Comparison of ENCODE assay signal across 16 cellular contexts in the genomic region with DNA sequence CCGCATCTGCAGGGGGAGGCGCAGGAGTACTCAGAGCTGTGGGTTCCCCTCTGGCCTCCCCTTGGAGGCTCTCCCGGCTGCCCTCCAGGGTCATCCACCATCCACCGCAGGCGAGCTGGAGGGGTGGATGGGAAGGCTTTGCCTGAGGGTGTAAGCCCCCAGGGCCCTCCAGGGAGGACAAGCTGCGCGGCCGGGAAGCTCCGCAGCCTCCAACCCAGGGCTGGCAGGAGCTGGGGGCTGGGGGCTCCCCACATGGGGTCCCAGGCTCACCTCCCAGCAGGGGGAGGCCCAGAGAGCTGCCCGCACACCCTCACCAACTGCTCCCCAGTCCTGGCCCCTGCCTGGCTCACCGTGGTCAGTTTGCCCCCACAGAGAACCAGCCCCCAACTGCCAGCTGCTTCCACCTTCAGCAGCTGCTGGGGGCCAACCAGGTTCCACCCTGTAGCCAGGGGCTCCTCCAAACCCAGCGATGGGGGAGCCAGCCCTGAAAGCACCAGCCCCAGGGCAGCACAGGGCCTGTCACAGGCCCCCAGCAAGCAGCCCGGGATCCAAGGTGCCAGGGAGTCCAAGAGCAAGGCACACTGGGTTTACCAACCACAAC. TPM values are rescaled to one million over a fixed set of nuclear protein-coding genes. Genes with fewer than 3 reads are reported as not detected.
DNase-seq lines count a peak whose midpoint lies in the region; ATAC-seq lines count a peak whose summit lies in the region.
"Had no signal": no experiment of that assay in that cellular context is flagged by ENCODE, and none has a peak within 500 bp of the region (broad histone marks: within the 10 kb centered on the region; RNA-seq: fewer than 3 reads in every experiment).

No MANE protein-coding gene starts in this region.

- no peak overlapping the region for H3K27ac ChIP-seq in SJCRH30
- H3K27ac ChIP-seq: 22Rv1 had no signal

- H3K9me3 ChIP-seq in SJCRH30 (replicated peaks), result no peaks in the 10 kb centered on the region
- H3K9me3 ChIP-seq: HAP-1 had no signal

- ATAC-seq in activated naive CD4-positive, alpha-beta T cell treated with anti-CD3 and anti-CD28 coated beads, Interleukin-2, amount 50 U/mL, for 72 hours, result peak in 1 of 2 donors; percentile 13

- no peak for DNase-seq in activated naive CD4-positive, alpha-beta T cell treated with anti-CD3 and anti-CD28 coated beads, Interleukin-2, amount 50 U/mL, for 72 hours (ENCODE audit: low spot score in 2 of 2)
- no peak for DNase-seq in activated naive CD4-positive, alpha-beta T cell treated with anti-CD3 and anti-CD28 coated beads, Interleukin-2, amount 50 U/mL, for 16 hours
- peak; percentile 64 to 65 for DNase-seq in SJCRH30
- peak; percentile 45 for DNase-seq in myocyte (ENCODE audit: low read depth)
- no peak for DNase-seq in DMS153 treated with DMSO at 0.1 percent for 48 hours (lab: John Stamatoyannopoulos, UW; ENCODE audit: unreplicated experiment)
- no peak for DNase-seq in NCI-H748 treated with DMSO at 0.1 percent for 48 hours (lab: John Stamatoyannopoulos, UW)
- no peak for DNase-seq in stimulated activated CD4-positive, alpha-beta T cell treated with anti-CD3 and anti-CD28 coated beads, Interleukin-12 subunit alpha, Interleukin-12 subunit beta, amount 100 ng/mL, for 4 hours
- DNase-seq: C1 segment of cervical spinal cord; Calu3; CD4-positive, alpha-beta T cell; DND-41; GDM1; GOT3; HFFc6 had no signal

- H3K27me3 ChIP-seq in SJCRH30, result no peaks in the 10 kb centered on the region

- no peaks in the 10 kb centered on the region for H3K36me3 Mint-ChIP-seq in activated naive CD4-positive, alpha-beta T cell treated with anti-CD3 and anti-CD28 coated beads, Interleukin-2, amount 50 U/mL, for 72 hours

- no peaks in the 10 kb centered on the region for H3K9me3 Mint-ChIP-seq in activated naive CD4-positive, alpha-beta T cell treated with anti-CD3 and anti-CD28 coated beads, Interleukin-2, amount 50 U/mL, for 72 hours
- H3K9me3 Mint-ChIP-seq: CD4-positive, alpha-beta T cell; HFFc6 had no signal

- peak overlapping the region; percentile 37 to 44 for H3K27ac Mint-ChIP-seq in activated naive CD4-positive, alpha-beta T cell treated with anti-CD3 and anti-CD28 coated beads, Interleukin-2, amount 50 U/mL, for 72 hours
- H3K27ac Mint-ChIP-seq: CD4-positive, alpha-beta T cell; HFFc6 had no signal

- no peaks in the 10 kb centered on the region for H3K36me3 ChIP-seq in SJCRH30
- H3K36me3 ChIP-seq: HAP-1 had no signal

- H3K4me1 ChIP-seq in SJCRH30, result peaks cover 37% of the 10 kb centered on the region
- H3K4me1 ChIP-seq: HAP-1 had no signal

- no peak overlapping the region for H3K4me3 ChIP-seq in SJCRH30
- H3K4me3 ChIP-seq: HAP-1 had no signal

RNA-seq across cellular contexts. Expression of a gene that starts 19.8 kb away (rescaled TPM):
- 10 to 100 TPM in 1 of 2 donors, 1 to 10 TPM in 1; 9.7 to 18.5 TPM for total RNA-seq in activated naive CD4-positive, alpha-beta T cell treated with anti-CD3 and anti-CD28 coated beads, Interleukin-2, amount 50 U/mL, for 72 hours
- 23.5 and 27.6 TPM in 2 replicates for total RNA-seq in SJCRH30 (2014; rRNA removed; shearing (Covaris generic))
- 14.8 and 18.0 TPM in 2 replicates for total RNA-seq in myocyte
- polyA plus RNA-seq in myocyte (2012), result 31.3 TPM

Comparison
In these comparisons a context has a peak if more than half of its experiments do, and no peak if none do; other contexts are left out.
1. DNase-seq: peak in SJCRH30 (2 of 2) and myocyte (single experiment); none in activated naive CD4-positive, alpha-beta T cell treated with anti-CD3 and anti-CD28 coated beads, Interleukin-2, amount 50 U/mL, for 72 hours (0 of 2), activated naive CD4-positive, alpha-beta T cell treated with anti-CD3 and anti-CD28 coated beads, Interleukin-2, amount 50 U/mL, for 16 hours (single experiment), DMS153 treated with DMSO at 0.1 percent for 48 hours (single experiment), NCI-H748 treated with DMSO at 0.1 percent for 48 hours (single experiment) and stimulated activated CD4-positive, alpha-beta T cell treated with anti-CD3 and anti-CD28 coated beads, Interleukin-12 subunit alpha, Interleukin-12 subunit beta, amount 100 ng/mL, for 4 hours (single experiment).